9 cellular contexts compared by ENCODE assay signal in genomic region chr12:58918475-58918874, GRCh38. TPM values are rescaled to one million over a fixed set of nuclear protein-coding genes. Genes with fewer than 3 reads are reported as not detected.
DNase-seq lines count a peak whose midpoint lies in the region; ATAC-seq and TF ChIP-seq lines count a peak whose summit lies in the region.
"Had no signal": no experiment of that assay in that cellular context is flagged by ENCODE, and none has a peak within 500 bp of the region (broad histone marks: within the 10 kb centered on the region; RNA-seq: fewer than 3 reads in every experiment).

No MANE protein-coding gene starts in this region.

- H2BK120ac ChIP-seq in mesenchymal stem cell (ENCODE audit: low read depth, low read length): no peak overlapping the region

- H3K4me3 ChIP-seq in heart left ventricle: peak overlapping the region in 11 of 12 donors; percentile 67 to 93 (median 87)
- H3K4me3 ChIP-seq in mesenchymal stem cell (ENCODE audit: insufficient read depth in 1 of 2, low read depth in 1 of 2, low read length in 2 of 2): peak overlapping the region in 1 of 2 experiments; percentile 96
- H3K4me3 ChIP-seq in vagina: peak overlapping the region; percentile 80 to 98

- peak overlapping the region; percentile 91 for H3K9ac ChIP-seq in mesenchymal stem cell (ENCODE audit: low read length)

- no peaks in the 10 kb centered on the region for H3K27me3 Mint-ChIP-seq in chondrocyte (ENCODE audit: low read depth)
- peaks cover 18 to 62% (median 26%) of the 10 kb centered on the region in 5 donors for H3K27me3 Mint-ChIP-seq in naive thymus-derived CD8-positive, alpha-beta T cell

- no peak overlapping the region for H4K91ac ChIP-seq in mesenchymal stem cell (ENCODE audit: low read length)

- intact Hi-C loops in heart left ventricle (cut with DNase I): no loop called here
- intact Hi-C loops in Right ventricle myocardium inferior (cut with DNase I): loop anchor here (5.0 kb wide), 1 partner anchor 141 kb away; no protein-coding TSS in a partner anchor
- intact Hi-C loops in vagina (cut with DNase I): no loop called here

- H2BK15ac ChIP-seq in mesenchymal stem cell (ENCODE audit: low read depth, poor library complexity, severe bottlenecking): no peak overlapping the region

- DNase-seq in heart left ventricle: no peak
- DNase-seq in Right ventricle myocardium inferior (ENCODE audit: missing footprints): no peak
- no peak for DNase-seq in chondrocyte (ENCODE audit: low spot score)
- peak; percentile 24 for DNase-seq in mesenchymal stem cell
- DNase-seq in vagina (ENCODE audit: extremely low spot score in 2 of 2): no peak
- no peak for DNase-seq in naive thymus-derived CD8-positive, alpha-beta T cell
- no peak for DNase-seq in T-helper 1 cell
- no peak for DNase-seq in middle frontal gyrus (ENCODE audit: extremely low spot score, low spot score)

- peak overlapping the region; percentile 92 for H3K4me3 Mint-ChIP-seq in chondrocyte (ENCODE audit: unreplicated experiment)
- no peak overlapping the region for H3K4me3 Mint-ChIP-seq in naive thymus-derived CD8-positive, alpha-beta T cell

- no peak for TF ChIP-seq POLR2A in heart left ventricle (IDR thresholded peaks at IDR 0.05)
- no peak for TF ChIP-seq POLR2A in vagina (IDR thresholded peaks at IDR 0.05)

- H4K8ac ChIP-seq in mesenchymal stem cell (ENCODE audit: low read length): no peak overlapping the region

- H3K14ac ChIP-seq in mesenchymal stem cell (ENCODE audit: low read length in 2 of 2): no peak overlapping the region

- H3K36me3 ChIP-seq in heart left ventricle (peaks cover 0 to 7% (median 4%) of the 10 kb centered on the region in 9 donors), mesenchymal stem cell (ENCODE audit: control insufficient read depth in 1 of 2, insufficient read depth in 2 of 2, low read depth in 1 of 2, low read length in 2 of 2) (peaks cover 0 to 7% of the 10 kb centered on the region in 2 experiments), vagina (peaks cover 0 to 3% of the 10 kb centered on the region in 2 donors)

- H2AK5ac ChIP-seq in mesenchymal stem cell (ENCODE audit: low read length, severe bottlenecking): no peak overlapping the region

- H3K27ac ChIP-seq in heart left ventricle (peak overlapping the region in 10 of 12 donors; percentile 81 to 96 (median 94)), mesenchymal stem cell (ENCODE audit: low read length, poor library complexity, severe bottlenecking) (peak overlapping the region; percentile 85), vagina (peak overlapping the region; percentile 98)

- H3K27me3 ChIP-seq in heart left ventricle (no peaks in the 10 kb centered on the region), mesenchymal stem cell (ENCODE audit: control insufficient read depth in 1 of 2, insufficient read depth in 1 of 2, low read length in 2 of 2) (no peaks in the 10 kb centered on the region), vagina (no peaks in the 10 kb centered on the region)

- H2BK12ac ChIP-seq in mesenchymal stem cell (ENCODE audit: low read length in 2 of 2): no peak overlapping the region

- no peaks in the 10 kb centered on the region for H3K79me1 ChIP-seq in mesenchymal stem cell (replicated peaks; ENCODE audit: low read length, poor library complexity, severe bottlenecking)

- no peaks in the 10 kb centered on the region for H3K9me3 Mint-ChIP-seq in chondrocyte (ENCODE audit: low read depth)
- peaks cover 0 to 13% (median 0%) of the 10 kb centered on the region in 9 donors for H3K9me3 Mint-ChIP-seq in naive thymus-derived CD8-positive, alpha-beta T cell

- H3K4me1 ChIP-seq in heart left ventricle (peaks cover 0 to 49% (median 25%) of the 10 kb centered on the region in 12 donors), mesenchymal stem cell (ENCODE audit: control insufficient read depth, insufficient read depth, low read depth, low read length) (no peaks in the 10 kb centered on the region), vagina (peaks cover 36% of the 10 kb centered on the region)

- POLR2A ChIA-PET in naive thymus-derived CD8-positive, alpha-beta T cell (lab: Charles Lee): no interaction called here

- no peak overlapping the region for H3K4ac ChIP-seq in mesenchymal stem cell (ENCODE audit: low read depth in 1 of 2, low read length in 2 of 2)

- H3K4me1 Mint-ChIP-seq in chondrocyte (ENCODE audit: low read depth): peaks cover 53% of the 10 kb centered on the region
- H3K4me1 Mint-ChIP-seq in naive thymus-derived CD8-positive, alpha-beta T cell: peaks cover 0 to 5% (median 2%) of the 10 kb centered on the region in 4 donors

- ATAC-seq in heart left ventricle (no peak), Right ventricle myocardium inferior (no peak)
- ATAC-seq in naive thymus-derived CD8-positive, alpha-beta T cell: no peak

- H3K4me2 ChIP-seq in mesenchymal stem cell (ENCODE audit: low read length, poor library complexity, severe bottlenecking): peak overlapping the region; percentile 47

- H3K9me3 ChIP-seq in heart left ventricle: no peaks in the 10 kb centered on the region
- H3K9me3 ChIP-seq in mesenchymal stem cell (ENCODE audit: control insufficient read depth, low read length): no peaks in the 10 kb centered on the region
- no peaks in the 10 kb centered on the region for H3K9me3 ChIP-seq in vagina

- peak overlapping the region; percentile 98 for H3K27ac Mint-ChIP-seq in chondrocyte (ENCODE audit: unreplicated experiment)
- no peak overlapping the region for H3K27ac Mint-ChIP-seq in naive thymus-derived CD8-positive, alpha-beta T cell

- TF ChIP-seq CTCF in heart left ventricle (IDR thresholded peaks at IDR 0.05) (no peak), chondrocyte (IDR thresholded peaks at IDR 0.05) (no peak), vagina (IDR thresholded peaks at IDR 0.05) (no peak)

- H3K36me3 Mint-ChIP-seq in chondrocyte (ENCODE audit: low read depth): peaks cover 18% of the 10 kb centered on the region
- peaks cover 0 to 9% (median 2%) of the 10 kb centered on the region in 3 donors for H3K36me3 Mint-ChIP-seq in naive thymus-derived CD8-positive, alpha-beta T cell

- 19 to 38% (median 31%) methylated on average over 4 of the region's 4 CpGs for WGBS in heart left ventricle, 4 donors
- 28% methylated on average over 4 of the region's 4 CpGs for WGBS in mesenchymal stem cell

- H2AFZ ChIP-seq in mesenchymal stem cell (ENCODE audit: low read depth, low read length): no peak overlapping the region

- H3K18ac ChIP-seq in mesenchymal stem cell (ENCODE audit: low read depth in 1 of 2, low read length in 2 of 2): no peak overlapping the region

- no peak overlapping the region for H3K23ac ChIP-seq in mesenchymal stem cell (ENCODE audit: low read length in 2 of 2)

- no peak overlapping the region for H2BK5ac ChIP-seq in mesenchymal stem cell (ENCODE audit: low read depth, low read length, poor library complexity, severe bottlenecking)

RNA-seq across cellular contexts. Expression of gene LRIG3, which starts 1.8 kb away (rescaled TPM):
- total RNA-seq in heart left ventricle (1 to 10 TPM; 3.7 to 8.9 (median 4.7) TPM), Right ventricle myocardium inferior (3.8 TPM), chondrocyte (80.4 to 207 TPM (median 85.8 TPM) in 3 replicates), vagina (54.0 TPM)
- polyA plus RNA-seq in heart left ventricle: 1 to 10 TPM; 1.8 to 2.1 TPM
- polyA plus RNA-seq in mesenchymal stem cell (2013, experiment 1 of 2): 11.1 TPM
- polyA plus RNA-seq in mesenchymal stem cell (2013, experiment 2 of 2): 11.7 TPM
- total RNA-seq in naive thymus-derived CD8-positive, alpha-beta T cell: not detected
- not detected for polyA plus RNA-seq in naive thymus-derived CD8-positive, alpha-beta T cell
- total RNA-seq: mononuclear cell had no signal
